1 cellular context compared by ENCODE assay signal in genomic region chr2:189824694-189825396, GRCh38.
TF ChIP-seq lines count a peak whose summit lies in the region.

No MANE protein-coding gene starts in this region.

TF ChIP-seq in HepG2, 621 proteins besides CTCF, POLR2A, EP300 and RAD21:
- TF ChIP-seq SYNCRIP (IDR thresholded peaks at IDR 0.05; ENCODE audit: insufficient read depth, low read depth, low read length): no peak
- no peak for TF ChIP-seq HOXA9 (CRISPR knock-in tag; IDR thresholded peaks at IDR 0.05; ENCODE audit: borderline replicate concordance)
- TF ChIP-seq ZNF615 (CRISPR knock-in tag; IDR thresholded peaks at IDR 0.05; ENCODE audit: borderline replicate concordance): no peak
- 0 out of 2 replicates have a peak, but pooled peaks have one; percentile 9 for TF ChIP-seq BCL6 (CRISPR knock-in tag; IDR thresholded peaks at IDR 0.05)
